In genomic region chr1:31120783-31121180, GRCh38 we compare ENCODE assay signal across 2 cellular contexts.
TF ChIP-seq lines count a peak whose summit lies in the region.

No MANE protein-coding gene starts in this region.

TF ChIP-seq in GM23338, 12 proteins besides CTCF, POLR2A, EP300 and RAD21:
- TF ChIP-seq ZNF331 (CRISPR knock-in tag; IDR thresholded peaks at IDR 0.05; ENCODE audit: low read depth) (no peak), EZH2 (IDR thresholded peaks at IDR 0.05; ENCODE audit: low read depth, unreplicated experiment) (no peak), CREB1 (CRISPR knock-in tag; IDR thresholded peaks at IDR 0.05; ENCODE audit: low read depth) (no peak), ZNF114 (CRISPR knock-in tag; IDR thresholded peaks at IDR 0.05) (no peak), EZH2phosphoT487 (IDR thresholded peaks at IDR 0.05; ENCODE audit: unreplicated experiment) (no peak)
- TF ChIP-seq, protein P1, sequence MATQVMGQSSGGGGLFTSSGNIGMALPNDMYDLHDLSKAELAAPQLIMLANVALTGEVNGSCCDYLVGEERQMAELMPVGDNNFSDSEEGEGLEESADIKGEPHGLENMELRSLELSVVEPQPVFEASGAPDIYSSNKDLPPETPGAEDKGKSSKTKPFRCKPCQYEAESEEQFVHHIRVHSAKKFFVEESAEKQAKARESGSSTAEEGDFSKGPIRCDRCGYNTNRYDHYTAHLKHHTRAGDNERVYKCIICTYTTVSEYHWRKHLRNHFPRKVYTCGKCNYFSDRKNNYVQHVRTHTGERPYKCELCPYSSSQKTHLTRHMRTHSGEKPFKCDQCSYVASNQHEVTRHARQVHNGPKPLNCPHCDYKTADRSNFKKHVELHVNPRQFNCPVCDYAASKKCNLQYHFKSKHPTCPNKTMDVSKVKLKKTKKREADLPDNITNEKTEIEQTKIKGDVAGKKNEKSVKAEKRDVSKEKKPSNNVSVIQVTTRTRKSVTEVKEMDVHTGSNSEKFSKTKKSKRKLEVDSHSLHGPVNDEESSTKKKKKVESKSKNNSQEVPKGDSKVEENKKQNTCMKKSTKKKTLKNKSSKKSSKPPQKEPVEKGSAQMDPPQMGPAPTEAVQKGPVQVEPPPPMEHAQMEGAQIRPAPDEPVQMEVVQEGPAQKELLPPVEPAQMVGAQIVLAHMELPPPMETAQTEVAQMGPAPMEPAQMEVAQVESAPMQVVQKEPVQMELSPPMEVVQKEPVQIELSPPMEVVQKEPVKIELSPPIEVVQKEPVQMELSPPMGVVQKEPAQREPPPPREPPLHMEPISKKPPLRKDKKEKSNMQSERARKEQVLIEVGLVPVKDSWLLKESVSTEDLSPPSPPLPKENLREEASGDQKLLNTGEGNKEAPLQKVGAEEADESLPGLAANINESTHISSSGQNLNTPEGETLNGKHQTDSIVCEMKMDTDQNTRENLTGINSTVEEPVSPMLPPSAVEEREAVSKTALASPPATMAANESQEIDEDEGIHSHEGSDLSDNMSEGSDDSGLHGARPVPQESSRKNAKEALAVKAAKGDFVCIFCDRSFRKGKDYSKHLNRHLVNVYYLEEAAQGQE (IDR thresholded peaks at IDR 0.05; ENCODE audit: unreplicated experiment): no peak
- TF ChIP-seq, protein P2, sequence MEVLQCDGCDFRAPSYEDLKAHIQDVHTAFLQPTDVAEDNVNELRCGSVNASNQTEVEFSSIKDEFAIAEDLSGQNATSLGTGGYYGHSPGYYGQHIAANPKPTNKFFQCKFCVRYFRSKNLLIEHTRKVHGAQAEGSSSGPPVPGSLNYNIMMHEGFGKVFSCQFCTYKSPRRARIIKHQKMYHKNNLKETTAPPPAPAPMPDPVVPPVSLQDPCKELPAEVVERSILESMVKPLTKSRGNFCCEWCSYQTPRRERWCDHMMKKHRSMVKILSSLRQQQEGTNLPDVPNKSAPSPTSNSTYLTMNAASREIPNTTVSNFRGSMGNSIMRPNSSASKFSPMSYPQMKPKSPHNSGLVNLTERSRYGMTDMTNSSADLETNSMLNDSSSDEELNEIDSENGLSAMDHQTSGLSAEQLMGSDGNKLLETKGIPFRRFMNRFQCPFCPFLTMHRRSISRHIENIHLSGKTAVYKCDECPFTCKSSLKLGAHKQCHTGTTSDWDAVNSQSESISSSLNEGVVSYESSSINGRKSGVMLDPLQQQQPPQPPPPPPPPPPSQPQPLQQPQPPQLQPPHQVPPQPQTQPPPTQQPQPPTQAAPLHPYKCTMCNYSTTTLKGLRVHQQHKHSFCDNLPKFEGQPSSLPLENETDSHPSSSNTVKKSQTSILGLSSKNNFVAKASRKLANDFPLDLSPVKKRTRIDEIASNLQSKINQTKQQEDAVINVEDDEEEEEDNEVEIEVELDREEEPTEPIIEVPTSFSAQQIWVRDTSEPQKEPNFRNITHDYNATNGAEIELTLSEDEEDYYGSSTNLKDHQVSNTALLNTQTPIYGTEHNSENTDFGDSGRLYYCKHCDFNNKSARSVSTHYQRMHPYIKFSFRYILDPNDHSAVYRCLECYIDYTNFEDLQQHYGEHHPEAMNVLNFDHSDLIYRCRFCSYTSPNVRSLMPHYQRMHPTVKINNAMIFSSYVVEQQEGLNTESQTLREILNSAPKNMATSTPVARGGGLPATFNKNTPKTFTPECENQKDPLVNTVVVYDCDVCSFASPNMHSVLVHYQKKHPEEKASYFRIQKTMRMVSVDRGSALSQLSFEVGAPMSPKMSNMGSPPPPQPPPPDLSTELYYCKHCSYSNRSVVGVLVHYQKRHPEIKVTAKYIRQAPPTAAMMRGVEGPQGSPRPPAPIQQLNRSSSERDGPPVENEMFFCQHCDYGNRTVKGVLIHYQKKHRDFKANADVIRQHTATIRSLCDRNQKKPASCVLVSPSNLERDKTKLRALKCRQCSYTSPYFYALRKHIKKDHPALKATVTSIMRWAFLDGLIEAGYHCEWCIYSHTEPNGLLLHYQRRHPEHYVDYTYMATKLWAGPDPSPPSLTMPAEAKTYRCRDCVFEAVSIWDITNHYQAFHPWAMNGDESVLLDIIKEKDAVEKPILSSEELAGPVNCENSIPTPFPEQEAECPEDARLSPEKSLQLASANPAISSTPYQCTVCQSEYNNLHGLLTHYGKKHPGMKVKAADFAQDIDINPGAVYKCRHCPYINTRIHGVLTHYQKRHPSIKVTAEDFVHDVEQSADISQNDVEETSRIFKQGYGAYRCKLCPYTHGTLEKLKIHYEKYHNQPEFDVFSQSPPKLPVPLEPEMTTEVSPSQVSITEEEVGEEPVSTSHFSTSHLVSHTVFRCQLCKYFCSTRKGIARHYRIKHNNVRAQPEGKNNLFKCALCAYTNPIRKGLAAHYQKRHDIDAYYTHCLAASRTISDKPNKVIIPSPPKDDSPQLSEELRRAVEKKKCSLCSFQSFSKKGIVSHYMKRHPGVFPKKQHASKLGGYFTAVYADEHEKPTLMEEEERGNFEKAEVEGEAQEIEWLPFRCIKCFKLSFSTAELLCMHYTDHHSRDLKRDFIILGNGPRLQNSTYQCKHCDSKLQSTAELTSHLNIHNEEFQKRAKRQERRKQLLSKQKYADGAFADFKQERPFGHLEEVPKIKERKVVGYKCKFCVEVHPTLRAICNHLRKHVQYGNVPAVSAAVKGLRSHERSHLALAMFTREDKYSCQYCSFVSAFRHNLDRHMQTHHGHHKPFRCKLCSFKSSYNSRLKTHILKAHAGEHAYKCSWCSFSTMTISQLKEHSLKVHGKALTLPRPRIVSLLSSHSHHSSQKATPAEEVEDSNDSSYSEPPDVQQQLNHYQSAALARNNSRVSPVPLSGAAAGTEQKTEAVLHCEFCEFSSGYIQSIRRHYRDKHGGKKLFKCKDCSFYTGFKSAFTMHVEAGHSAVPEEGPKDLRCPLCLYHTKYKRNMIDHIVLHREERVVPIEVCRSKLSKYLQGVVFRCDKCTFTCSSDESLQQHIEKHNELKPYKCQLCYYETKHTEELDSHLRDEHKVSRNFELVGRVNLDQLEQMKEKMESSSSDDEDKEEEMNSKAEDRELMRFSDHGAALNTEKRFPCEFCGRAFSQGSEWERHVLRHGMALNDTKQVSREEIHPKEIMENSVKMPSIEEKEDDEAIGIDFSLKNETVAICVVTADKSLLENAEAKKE (CRISPR knock-in tag; IDR thresholded peaks at IDR 0.05): no peak
TF ChIP-seq in GM23338: peak in this region for 0.

TF ChIP-seq in IMR-90, 13 proteins besides CTCF, POLR2A, EP300 and RAD21:
- TF ChIP-seq RCOR1 (IDR thresholded peaks at IDR 0.05; ENCODE audit: insufficient replicate concordance, low read length): no peak
- TF ChIP-seq SMC3 (IDR thresholded peaks at IDR 0.05; ENCODE audit: low read depth, low read length): no peak
- TF ChIP-seq, protein P3, sequence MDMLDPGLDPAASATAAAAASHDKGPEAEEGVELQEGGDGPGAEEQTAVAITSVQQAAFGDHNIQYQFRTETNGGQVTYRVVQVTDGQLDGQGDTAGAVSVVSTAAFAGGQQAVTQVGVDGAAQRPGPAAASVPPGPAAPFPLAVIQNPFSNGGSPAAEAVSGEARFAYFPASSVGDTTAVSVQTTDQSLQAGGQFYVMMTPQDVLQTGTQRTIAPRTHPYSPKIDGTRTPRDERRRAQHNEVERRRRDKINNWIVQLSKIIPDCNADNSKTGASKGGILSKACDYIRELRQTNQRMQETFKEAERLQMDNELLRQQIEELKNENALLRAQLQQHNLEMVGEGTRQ (IDR thresholded peaks at IDR 0.05; ENCODE audit: low read depth, low read length): no peak
- no peak for TF ChIP-seq MAZ (IDR thresholded peaks at IDR 0.05; ENCODE audit: borderline replicate concordance, low read depth, low read length)
- no peak for TF ChIP-seq FOS (IDR thresholded peaks at IDR 0.05; ENCODE audit: low read depth, low read length)
- TF ChIP-seq CEBPB (IDR thresholded peaks at IDR 0.05; ENCODE audit: low read depth, low read length): no peak
- no peak for TF ChIP-seq CHD1 (IDR thresholded peaks at IDR 0.05; ENCODE audit: low read depth, low read length)
- no peak for TF ChIP-seq RFX5 (IDR thresholded peaks at IDR 0.05; ENCODE audit: low read depth, low read length)
- no peak for TF ChIP-seq NFE2L2 (IDR thresholded peaks at IDR 0.05; ENCODE audit: low read depth, low read length)
- TF ChIP-seq, protein P4, sequence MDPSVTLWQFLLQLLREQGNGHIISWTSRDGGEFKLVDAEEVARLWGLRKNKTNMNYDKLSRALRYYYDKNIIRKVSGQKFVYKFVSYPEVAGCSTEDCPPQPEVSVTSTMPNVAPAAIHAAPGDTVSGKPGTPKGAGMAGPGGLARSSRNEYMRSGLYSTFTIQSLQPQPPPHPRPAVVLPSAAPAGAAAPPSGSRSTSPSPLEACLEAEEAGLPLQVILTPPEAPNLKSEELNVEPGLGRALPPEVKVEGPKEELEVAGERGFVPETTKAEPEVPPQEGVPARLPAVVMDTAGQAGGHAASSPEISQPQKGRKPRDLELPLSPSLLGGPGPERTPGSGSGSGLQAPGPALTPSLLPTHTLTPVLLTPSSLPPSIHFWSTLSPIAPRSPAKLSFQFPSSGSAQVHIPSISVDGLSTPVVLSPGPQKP (IDR thresholded peaks at IDR 0.05; ENCODE audit: borderline replicate concordance, low read depth, low read length): no peak
- no peak for TF ChIP-seq MAFK (IDR thresholded peaks at IDR 0.05; ENCODE audit: low read depth, low read length)
- TF ChIP-seq BHLHE40 (IDR thresholded peaks at IDR 0.05; ENCODE audit: low read depth, low read length): no peak
- TF ChIP-seq MXI1 (IDR thresholded peaks at IDR 0.05; ENCODE audit: borderline replicate concordance, low read depth, low read length): no peak
